Comparison of ENCODE assay signal across 13 cellular contexts in genomic region chr14:55583942-55584468, GRCh38. TPM values are rescaled to one million over a fixed set of nuclear protein-coding genes. Genes with fewer than 3 reads are reported as not detected.
DNase-seq lines count a peak whose midpoint lies in the region; ATAC-seq, FAIRE-seq and TF ChIP-seq lines count a peak whose summit lies in the region.
"Had no signal": no experiment of that assay in that cellular context is flagged by ENCODE, and none has a peak within 500 bp of the region (broad histone marks: within the 10 kb centered on the region; RNA-seq: fewer than 3 reads in every experiment).

No MANE protein-coding gene starts in this region.

- CTCF ChIA-PET in IMR-90 (lab: Yijun Ruan, JAX) = interaction anchor here (1.0 kb wide), 1 partner anchor 17 kb away, joined by 5 read pairs; no protein-coding TSS in a partner anchor

- no peak for TF ChIP-seq CTCF in IMR-90 (conservative IDR thresholded peaks at IDR 0.05; ENCODE audit: low read depth, low read length)

- H4K20me1 ChIP-seq in IMR-90 (ENCODE audit: insufficient read depth, low read length) = peaks cover 75% of the 10 kb centered on the region

- peaks cover 26% of the 10 kb centered on the region for H3K9me1 ChIP-seq in IMR-90 (ENCODE audit: insufficient read depth, low read length)

- H3K4me3 ChIP-seq in IMR-90 (ENCODE audit: insufficient read depth, low read depth, low read length) = no peak overlapping the region
- peak overlapping the region in 1 of 2 donors; percentile 39 for H3K4me3 ChIP-seq in mucosa of rectum (ENCODE audit: low read length in 2 of 2)
- H3K4me3 ChIP-seq: Peyer's patch, thoracic aorta had no signal

- H3K18ac ChIP-seq in IMR-90 (ENCODE audit: low read depth, low read length) = peak overlapping the region; percentile 36; the same call in 1 of the 2 replicates

- WGBS in IMR-90 (ENCODE audit: extremely low coverage in 2 of 2, insufficient read length in 1 of 2), 2 experiments = no CpG with 5 or more reads among the region's 2 CpGs

- 0 out of 2 replicates have a peak overlapping the region, but pooled peaks have one; percentile 60 for H3K23ac ChIP-seq in IMR-90 (ENCODE audit: low read depth, low read length)

- no peak overlapping the region for H3K4ac ChIP-seq in IMR-90 (ENCODE audit: low read depth, low read length)

- ATAC-seq in IMR-90 (ENCODE audit: low read depth) = no peak; the same call in 1 of the 2 replicates
- ATAC-seq: sciatic nerve had no signal

- in situ Hi-C loops in IMR-90 (cut with MboI; ENCODE audit: low sequenced_read_pairs) = no loop called here

- H4K5ac ChIP-seq in IMR-90 (ENCODE audit: low read depth, low read length) = no peak overlapping the region; the same call in 1 of the 2 replicates

- H2AK5ac ChIP-seq in IMR-90 (ENCODE audit: low read depth, low read length) = no peak overlapping the region

- intact Hi-C loops in IMR-90 (cut with micrococcal nuclease) = no loop called here

- H3K36me3 ChIP-seq in IMR-90 (ENCODE audit: control insufficient read depth, insufficient read depth, low read length) = no peaks in the 10 kb centered on the region
- no peaks in the 10 kb centered on the region for H3K36me3 ChIP-seq in mucosa of rectum (ENCODE audit: control insufficient read depth in 2 of 2, insufficient read depth in 2 of 2, low read length in 2 of 2)
- H3K36me3 ChIP-seq: Peyer's patch, thoracic aorta had no signal

- no peak overlapping the region for H2BK120ac ChIP-seq in IMR-90 (ENCODE audit: low read depth, low read length)

- H3K4me1 ChIP-seq in IMR-90 (ENCODE audit: control insufficient read depth, insufficient read depth, low read length) (peaks cover 15% of the 10 kb centered on the region), mucosa of rectum (ENCODE audit: control insufficient read depth in 2 of 2, insufficient read depth in 2 of 2, low read length in 2 of 2) (peaks cover 37 to 39% of the 10 kb centered on the region in 2 donors)

- no peak overlapping the region for H2BK20ac ChIP-seq in IMR-90 (ENCODE audit: low read depth, low read length)

- no peak overlapping the region for H2BK15ac ChIP-seq in IMR-90 (ENCODE audit: low read depth, low read length)

- TF ChIP-seq RAD21 in IMR-90 (IDR thresholded peaks at IDR 0.05; ENCODE audit: low read length) = no peak

- H3K9me3 ChIP-seq in IMR-90 (ENCODE audit: control insufficient read depth, insufficient read depth, low read length) (no peaks in the 10 kb centered on the region), mucosa of rectum (ENCODE audit: control insufficient read depth in 2 of 2, low read length in 2 of 2) (no peaks in the 10 kb centered on the region)
- H3K9me3 ChIP-seq: Peyer's patch, thoracic aorta had no signal

- no peak overlapping the region for H4K91ac ChIP-seq in IMR-90 (ENCODE audit: insufficient read depth, low read depth, low read length)

- DNase-seq in DMS 273 treated with DMSO at 0.1 percent for 48 hours (lab: John Stamatoyannopoulos, UW) (peak; percentile 41), IMR-90 (peak; percentile 37), amniotic epithelial cell (ENCODE audit: low read depth) (peak; percentile 51), NCI-H446 treated with DMSO at 0.1 percent for 48 hours (lab: John Stamatoyannopoulos, UW) (no peak), GM19239 (ENCODE audit: insufficient read length, low spot score) (no peak)
- DNase-seq in activated CD4-positive, CD25-positive, alpha-beta regulatory T cell (lab: John Stamatoyannopoulos, UW) = no peak
- DNase-seq: activated naive CD4-positive, alpha-beta T cell treated with Interleukin-2 at 50 U/mL for 16 hours; NCI-H1436 treated with DMSO at 0.1 percent for 48 hours; Peyer's patch had no signal

- no peak overlapping the region for H3K56ac ChIP-seq in IMR-90 (ENCODE audit: extremely low read depth, insufficient read depth, low read length)

- H3K4me2 ChIP-seq in IMR-90 (ENCODE audit: low read depth, low read length) = peak overlapping the region; percentile 81

- H3K27me3 ChIP-seq in IMR-90 (ENCODE audit: control insufficient read depth, insufficient read depth, low read length) (no peaks in the 10 kb centered on the region), mucosa of rectum (ENCODE audit: control insufficient read depth in 2 of 2, insufficient read depth in 2 of 2, low read length in 2 of 2) (no peaks in the 10 kb centered on the region)
- H3K27me3 ChIP-seq: Peyer's patch had no signal

- H2AK9ac ChIP-seq in IMR-90 (replicated peaks; ENCODE audit: low read depth, low read length, poor library complexity) = no peak overlapping the region

- peak overlapping the region; percentile 66 for H2BK5ac ChIP-seq in IMR-90 (ENCODE audit: low read depth, low read length, poor library complexity, severe bottlenecking)

- TF ChIP-seq POLR2A in IMR-90 (IDR thresholded peaks at IDR 0.05; ENCODE audit: low read depth, low read length) = no peak

- peak overlapping the region; percentile 56; the same call in 1 of the 2 replicates for H3K14ac ChIP-seq in IMR-90 (replicated peaks; ENCODE audit: low read depth, low read length)

- H3K27ac ChIP-seq in IMR-90 (ENCODE audit: insufficient read depth, low read length) (0 out of 2 replicates have a peak overlapping the region, but pooled peaks have one; percentile 0), mucosa of rectum (ENCODE audit: low read depth in 2 of 2, low read length in 2 of 2) (peak overlapping the region; percentile 49 to 56)
- H3K27ac ChIP-seq: thoracic aorta had no signal

- POLR2A ChIA-PET in IMR-90 (lab: Charles Lee; ENCODE audit: unreplicated experiment) = interaction anchor here (0.5 kb wide), 1 partner anchor 181 kb away, joined by 3 read pairs; no protein-coding TSS in a partner anchor

- dilution Hi-C loops in IMR-90 (cut with HindIII; ENCODE audit: low sequenced_read_pairs, unreplicated experiment) = no loop called here

- H3K9ac ChIP-seq in IMR-90 (ENCODE audit: low read depth, low read length) (no peak overlapping the region), mucosa of rectum (ENCODE audit: low read depth in 1 of 2, low read length in 2 of 2) (peak overlapping the region in 1 of 2 donors; percentile 5)

- H2AFZ ChIP-seq in IMR-90 (replicated peaks; ENCODE audit: low read length, poor library complexity) = no peak overlapping the region

- TSS peak; percentile 10 for BruUV-seq in IMR-90 (replicated peaks; lab: Mats Ljungman, UMichigan)

- H4K8ac ChIP-seq in IMR-90 (ENCODE audit: low read depth in 2 of 2, low read length in 2 of 2) = no peak overlapping the region

- no peak for FAIRE-seq in GM19239 (lab: Jason Lieb, UNC)
- FAIRE-seq: H54 had no signal

- H3K79me1 ChIP-seq in IMR-90 (ENCODE audit: low read depth in 1 of 2, low read length in 2 of 2) = peaks cover 14 to 66% of the 10 kb centered on the region in 2 experiments

TF ChIP-seq in IMR-90, 13 proteins besides CTCF, POLR2A, EP300 and RAD21:
- TF ChIP-seq CEBPB (IDR thresholded peaks at IDR 0.05; ENCODE audit: low read depth, low read length) (peak; percentile 80), BHLHE40 (IDR thresholded peaks at IDR 0.05; ENCODE audit: low read depth, low read length) (no peak)

RNA-seq across cellular contexts. Expression of gene KTN1, which starts 4.0 kb away (rescaled TPM):
- 57.2 and 149 TPM in 2 replicates for total RNA-seq in IMR-90 (2012; rRNA removed)
- polyA plus RNA-seq in IMR-90 (2012; rRNA removed) = 36.9 and 42.1 TPM in 2 replicates
- 3.5 and 4.0 TPM in 2 replicates for polyA plus RNA-seq in IMR-90 (2012; cell fraction: cytosol; rRNA removed)
- 3.2 and 30.4 TPM in 2 replicates for polyA plus RNA-seq in IMR-90 (2012; cell fraction: nucleus; rRNA removed; ENCODE audit: low replicate concordance)

Comparison
In these comparisons a context has a peak if more than half of its experiments do, and no peak if none do; other contexts are left out.
1. DNase-seq: peak in DMS 273 treated with DMSO at 0.1 percent for 48 hours (single experiment), IMR-90 (single experiment) and amniotic epithelial cell (single experiment); none in NCI-H446 treated with DMSO at 0.1 percent for 48 hours (single experiment), GM19239 (single experiment) and activated CD4-positive, CD25-positive, alpha-beta regulatory T cell (0 of 4).